Comparison of ENCODE assay signal across 6 cellular contexts in the genomic region with DNA sequence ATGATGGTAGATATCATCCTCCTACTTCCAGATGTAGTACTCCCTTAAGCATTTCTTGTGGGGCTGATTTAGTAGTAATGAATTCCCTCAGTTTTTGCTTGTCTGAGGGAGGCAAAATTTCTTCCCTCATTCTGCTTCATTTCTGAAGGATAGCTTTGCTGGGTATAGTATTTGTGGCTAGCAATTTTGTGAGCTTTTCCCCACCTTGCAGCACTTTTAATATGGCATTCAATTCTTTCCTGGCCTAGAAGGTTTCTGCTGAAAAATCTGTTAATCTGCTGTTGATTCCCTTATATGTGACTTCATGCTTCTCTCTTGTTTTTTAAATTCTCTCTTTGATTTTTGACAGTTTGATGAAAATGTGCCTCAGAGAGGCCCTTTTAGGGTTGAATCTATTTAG.
"Had no signal": no experiment of that assay in that cellular context is flagged by ENCODE, and none has a peak within 500 bp of the region (broad histone marks: within the 10 kb centered on the region; RNA-seq: fewer than 3 reads in every experiment).

No MANE protein-coding gene starts in this region.

- H3K4me3 ChIP-seq: GM23338, HAP-1 had no signal

- H3K36me3 ChIP-seq: HAP-1 had no signal

- H3K4me3 Mint-ChIP-seq: GM23338 had no signal

- H3K4me1 ChIP-seq: HAP-1 had no signal

- ATAC-seq: GM23338, HCT116 had no signal

- DNase-seq: H7, KG1 had no signal

- H3K4me1 Mint-ChIP-seq: GM23338, IgD-negative memory B cell had no signal

- H3K9me3 ChIP-seq: HAP-1 had no signal

- H3K27ac Mint-ChIP-seq: GM23338, IgD-negative memory B cell had no signal

- H3K27me3 Mint-ChIP-seq: IgD-negative memory B cell had no signal
